In genomic region chr7:1444925-1445322, GRCh38 we compare ENCODE assay signal across 2 cellular contexts.
TF ChIP-seq lines count a peak whose summit lies in the region.

No MANE protein-coding gene starts in this region.

TF ChIP-seq in HepG2, 621 proteins besides CTCF, POLR2A, EP300 and RAD21:
- TF ChIP-seq, protein P1, sequence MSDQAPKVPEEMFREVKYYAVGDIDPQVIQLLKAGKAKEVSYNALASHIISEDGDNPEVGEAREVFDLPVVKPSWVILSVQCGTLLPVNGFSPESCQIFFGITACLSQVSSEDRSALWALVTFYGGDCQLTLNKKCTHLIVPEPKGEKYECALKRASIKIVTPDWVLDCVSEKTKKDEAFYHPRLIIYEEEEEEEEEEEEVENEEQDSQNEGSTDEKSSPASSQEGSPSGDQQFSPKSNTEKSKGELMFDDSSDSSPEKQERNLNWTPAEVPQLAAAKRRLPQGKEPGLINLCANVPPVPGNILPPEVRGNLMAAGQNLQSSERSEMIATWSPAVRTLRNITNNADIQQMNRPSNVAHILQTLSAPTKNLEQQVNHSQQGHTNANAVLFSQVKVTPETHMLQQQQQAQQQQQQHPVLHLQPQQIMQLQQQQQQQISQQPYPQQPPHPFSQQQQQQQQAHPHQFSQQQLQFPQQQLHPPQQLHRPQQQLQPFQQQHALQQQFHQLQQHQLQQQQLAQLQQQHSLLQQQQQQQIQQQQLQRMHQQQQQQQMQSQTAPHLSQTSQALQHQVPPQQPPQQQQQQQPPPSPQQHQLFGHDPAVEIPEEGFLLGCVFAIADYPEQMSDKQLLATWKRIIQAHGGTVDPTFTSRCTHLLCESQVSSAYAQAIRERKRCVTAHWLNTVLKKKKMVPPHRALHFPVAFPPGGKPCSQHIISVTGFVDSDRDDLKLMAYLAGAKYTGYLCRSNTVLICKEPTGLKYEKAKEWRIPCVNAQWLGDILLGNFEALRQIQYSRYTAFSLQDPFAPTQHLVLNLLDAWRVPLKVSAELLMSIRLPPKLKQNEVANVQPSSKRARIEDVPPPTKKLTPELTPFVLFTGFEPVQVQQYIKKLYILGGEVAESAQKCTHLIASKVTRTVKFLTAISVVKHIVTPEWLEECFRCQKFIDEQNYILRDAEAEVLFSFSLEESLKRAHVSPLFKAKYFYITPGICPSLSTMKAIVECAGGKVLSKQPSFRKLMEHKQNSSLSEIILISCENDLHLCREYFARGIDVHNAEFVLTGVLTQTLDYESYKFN (CRISPR knock-in tag; conservative IDR thresholded peaks at IDR 0.05) = no peak
- TF ChIP-seq AGO2 (optimal IDR thresholded peaks at IDR 0.05; ENCODE audit: low read depth, low read length) = peak; percentile 6

TF ChIP-seq in K562, 482 proteins besides CTCF, POLR2A, EP300 and RAD21:
- TF ChIP-seq FIP1L1 (IDR thresholded peaks at IDR 0.05; ENCODE audit: low read depth, low read length, poor library complexity, severe bottlenecking) = peak; percentile 45
- TF ChIP-seq ZNF785 (CRISPR knock-in tag; IDR thresholded peaks at IDR 0.05) = no peak
- TF ChIP-seq POLR2G (IDR thresholded peaks at IDR 0.05; ENCODE audit: low read depth, low read length) = 0 out of 2 replicates have a peak, but pooled peaks have one; percentile 0
